9 cellular contexts compared by ENCODE assay signal in genomic region chr5:139404484-139404840, GRCh38. TPM values are rescaled to one million over a fixed set of nuclear protein-coding genes. Genes with fewer than 3 reads are reported as not detected.
A peak's percentile ranks its signal among the peaks of the same experiment; 100 is the strongest.
DNase-seq lines count a peak whose midpoint lies in the region; ATAC-seq and TF ChIP-seq lines count a peak whose summit lies in the region.
"Had no signal": no experiment of that assay in that cellular context is flagged by ENCODE, and none has a peak within 500 bp of the region (broad histone marks: within the 10 kb centered on the region; RNA-seq: fewer than 3 reads in every experiment).

No MANE protein-coding gene starts in this region.

- H3K36me3 ChIP-seq in lower lobe of right lung: no peaks in the 10 kb centered on the region
- no peaks in the 10 kb centered on the region for H3K36me3 ChIP-seq in transverse colon

- no peak for TF ChIP-seq CTCF in lower lobe of right lung (IDR thresholded peaks at IDR 0.05)
- no peak for TF ChIP-seq CTCF in transverse colon (IDR thresholded peaks at IDR 0.05)

- no peak for DNase-seq in activated naive CD4-positive, alpha-beta T cell treated with anti-CD3 and anti-CD28 coated beads for 36 hours
- DNase-seq in activated naive CD4-positive, alpha-beta T cell treated with Interleukin-2 at 50 U/mL for 16 hours: no peak
- DNase-seq in activated naive CD8-positive, alpha-beta T cell treated with anti-CD3 and anti-CD28 coated beads, Interleukin-2, amount 50 U/mL, for 24 hours: no peak
- DNase-seq in lower lobe of right lung (no peak), transverse colon (no peak), NCI-H446 treated with DMSO at 0.1 percent for 48 hours (lab: John Stamatoyannopoulos, UW) (no peak)

- no peak for TF ChIP-seq POLR2A in transverse colon (IDR thresholded peaks at IDR 0.05)

- H3K9me3 Mint-ChIP-seq in activated naive CD4-positive, alpha-beta T cell treated with anti-CD3 and anti-CD28 coated beads for 36 hours: no peaks in the 10 kb centered on the region
- no peaks in the 10 kb centered on the region for H3K9me3 Mint-ChIP-seq in activated naive CD8-positive, alpha-beta T cell treated with anti-CD3 and anti-CD28 coated beads, Interleukin-2, amount 50 U/mL, for 24 hours

- no peaks in the 10 kb centered on the region for H3K9me3 ChIP-seq in lower lobe of right lung
- H3K9me3 ChIP-seq in transverse colon: no peaks in the 10 kb centered on the region

- peaks cover 34% of the 10 kb centered on the region for H3K4me1 Mint-ChIP-seq in activated naive CD4-positive, alpha-beta T cell treated with anti-CD3 and anti-CD28 coated beads for 36 hours (ENCODE audit: low read depth)
- H3K4me1 Mint-ChIP-seq in activated naive CD8-positive, alpha-beta T cell treated with anti-CD3 and anti-CD28 coated beads, Interleukin-2, amount 50 U/mL, for 24 hours: peaks cover 36% of the 10 kb centered on the region

- H3K4me1 ChIP-seq in lower lobe of right lung (peaks cover 19% of the 10 kb centered on the region), transverse colon (peaks cover 5 to 16% (median 12%) of the 10 kb centered on the region in 4 donors)

- H3K27ac Mint-ChIP-seq in activated naive CD4-positive, alpha-beta T cell treated with anti-CD3 and anti-CD28 coated beads for 36 hours: peak overlapping the region; percentile 100
- H3K27ac Mint-ChIP-seq in activated naive CD8-positive, alpha-beta T cell treated with anti-CD3 and anti-CD28 coated beads, Interleukin-2, amount 50 U/mL, for 24 hours: peak overlapping the region; percentile 99

- no peaks in the 10 kb centered on the region for H3K27me3 ChIP-seq in lower lobe of right lung (ENCODE audit: low read depth)
- no peaks in the 10 kb centered on the region for H3K27me3 ChIP-seq in transverse colon

- CTCF ChIA-PET in activated naive CD4-positive, alpha-beta T cell treated with anti-CD3 and anti-CD28 coated beads for 36 hours (lab: Charles Lee): interaction anchor here (1.1 to 1.5 kb wide), 2 partner anchors 9 to 26 kb away, joined by 3 read pairs; partner anchors contain the start of gene PROB1

- H3K27ac ChIP-seq in lower lobe of right lung (peak overlapping the region; percentile 90), transverse colon (peak overlapping the region; percentile 86 to 93 (median 90))

- H3K4me3 Mint-ChIP-seq in activated naive CD4-positive, alpha-beta T cell treated with anti-CD3 and anti-CD28 coated beads for 36 hours: peak overlapping the region; percentile 93
- H3K4me3 Mint-ChIP-seq in activated naive CD8-positive, alpha-beta T cell treated with anti-CD3 and anti-CD28 coated beads, Interleukin-2, amount 50 U/mL, for 24 hours: peak overlapping the region; percentile 88

- intact Hi-C loops in activated naive CD4-positive, alpha-beta T cell treated with anti-CD3 and anti-CD28 coated beads for 36 hours (cut with micrococcal nuclease): loop anchor here (1.0 to 5.0 kb wide), 12 partner anchors 10 to 937 kb away; partner anchors contain the start of genes DNAJC18, EGR1, ETF1 and HSPA9
- intact Hi-C loops in lower lobe of right lung (cut with DNase I): no loop called here
- intact Hi-C loops in transverse colon (cut with DNase I; ENCODE audit: low total_unique reads): no loop called here

- H3K27me3 Mint-ChIP-seq in activated naive CD4-positive, alpha-beta T cell treated with anti-CD3 and anti-CD28 coated beads for 36 hours (ENCODE audit: low read depth): no peaks in the 10 kb centered on the region
- no peaks in the 10 kb centered on the region for H3K27me3 Mint-ChIP-seq in activated naive CD8-positive, alpha-beta T cell treated with anti-CD3 and anti-CD28 coated beads, Interleukin-2, amount 50 U/mL, for 24 hours

- ATAC-seq in activated naive CD8-positive, alpha-beta T cell treated with anti-CD3 and anti-CD28 coated beads, Interleukin-2, amount 50 U/mL, for 24 hours: no peak
- no peak for ATAC-seq in lower lobe of right lung
- ATAC-seq in GM21381 (IDR thresholded peaks at IDR 0.05; ENCODE audit: unreplicated experiment): no peak
- ATAC-seq in GM18519 (IDR thresholded peaks at IDR 0.05; ENCODE audit: low FRiP score, unreplicated experiment): no peak

- in situ Hi-C loops in transverse colon (cut with MboI; ENCODE audit: low pct_ligation_motif_present in 1 of 4, low pct_unique_long_range_greater_than_20kb in 1 of 4, low sequenced_read_pairs in 3 of 4): no loop called here

- TF ChIP-seq EP300 in transverse colon (IDR thresholded peaks at IDR 0.05; ENCODE audit: low read depth): no peak

- peak overlapping the region; percentile 61 for H3K4me3 ChIP-seq in lower lobe of right lung
- peak overlapping the region in 3 of 4 donors; percentile 41 to 60 (median 48) for H3K4me3 ChIP-seq in transverse colon

- WGBS in transverse colon (ENCODE audit: low coverage in 1 of 2), 2 donors: 59 to 63% methylated on average over 3 to 5 of the region's 5 CpGs

- H3K36me3 Mint-ChIP-seq in activated naive CD4-positive, alpha-beta T cell treated with anti-CD3 and anti-CD28 coated beads for 36 hours (ENCODE audit: low read depth): no peaks in the 10 kb centered on the region
- peaks cover 2% of the 10 kb centered on the region for H3K36me3 Mint-ChIP-seq in activated naive CD8-positive, alpha-beta T cell treated with anti-CD3 and anti-CD28 coated beads, Interleukin-2, amount 50 U/mL, for 24 hours (ENCODE audit: low read depth)

RNA-seq across cellular contexts. Expression of gene SPATA24, which starts 0.6 kb away (rescaled TPM):
- 1 to 10 TPM; 6.0 to 7.4 TPM for total RNA-seq in activated naive CD4-positive, alpha-beta T cell treated with anti-CD3 and anti-CD28 coated beads for 36 hours
- total RNA-seq in lower lobe of right lung: 3.5 TPM
- total RNA-seq in transverse colon: 1 to 10 TPM in 2 of 4 donors, not detected in 2; 3.0 TPM

RNA-seq across cellular contexts. Expression of gene PROB1, which starts 9.6 kb away (rescaled TPM):
- 1 to 10 TPM; 1.1 to 1.2 TPM for total RNA-seq in activated naive CD4-positive, alpha-beta T cell treated with anti-CD3 and anti-CD28 coated beads for 36 hours
- total RNA-seq in lower lobe of right lung (0.86 TPM), transverse colon (1 to 10 TPM in 1 of 4 donors, under 1 TPM in 2, not detected in 1; 0.55 to 1.1 (median 0.60) TPM)

RNA-seq across cellular contexts. Expression of gene MZB1, which starts 14.7 kb away (rescaled TPM):
- 1 to 10 TPM; 2.0 to 2.8 TPM for total RNA-seq in activated naive CD4-positive, alpha-beta T cell treated with anti-CD3 and anti-CD28 coated beads for 36 hours
- total RNA-seq in lower lobe of right lung (7.8 TPM), transverse colon (10 to 100 TPM in 1 of 4 donors, 1 to 10 TPM in 1, not detected in 2; 4.0 to 39.2 TPM)

RNA-seq across cellular contexts. Expression of gene SLC23A1, which starts 21.4 kb away (rescaled TPM):
- under 1 TPM in 1 of 2 experiments, not detected in 1; 0.62 TPM for total RNA-seq in activated naive CD4-positive, alpha-beta T cell treated with anti-CD3 and anti-CD28 coated beads for 36 hours
- total RNA-seq in lower lobe of right lung: 1.4 TPM
- 1 to 10 TPM in 2 of 4 donors, under 1 TPM in 1, not detected in 1; 0.80 to 9.5 (median 7.4) TPM for total RNA-seq in transverse colon
- total RNA-seq: lung microvascular endothelial cell had no signal

RNA-seq across cellular contexts. Expression of gene DNAJC18, which starts 34.9 kb away (rescaled TPM):
- 10 to 100 TPM; 18.1 to 18.8 TPM for total RNA-seq in activated naive CD4-positive, alpha-beta T cell treated with anti-CD3 and anti-CD28 coated beads for 36 hours
- total RNA-seq in lower lobe of right lung: 10.0 TPM
- 1 to 10 TPM in 3 of 4 donors, under 1 TPM in 1; 0.37 to 3.8 (median 3.2) TPM for total RNA-seq in transverse colon
